ENCODE assay signal across 28 cellular contexts in the genomic region with DNA sequence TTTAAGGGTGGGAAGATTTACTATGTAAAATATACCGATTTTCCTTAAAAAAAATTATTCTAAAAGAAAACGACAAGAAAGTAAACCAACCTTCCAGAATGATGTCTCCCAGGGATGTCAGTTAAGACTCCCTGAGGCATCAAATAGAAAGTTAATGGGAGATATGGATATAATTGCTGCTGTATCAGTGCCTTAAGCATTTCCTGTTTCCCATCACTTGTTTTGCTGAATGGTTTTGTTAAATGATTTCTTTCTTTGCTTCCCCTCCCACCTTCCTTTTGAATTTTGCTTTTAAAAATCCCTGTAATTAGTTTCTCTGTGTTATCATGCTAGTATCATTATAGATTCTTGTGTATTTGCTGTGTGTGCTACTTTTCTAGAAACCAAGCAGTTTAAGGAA.
"Had no signal": no experiment of that assay in that cellular context is flagged by ENCODE, and none has a peak within 500 bp of the region (broad histone marks: within the 10 kb centered on the region; RNA-seq: fewer than 3 reads in every experiment).

No MANE protein-coding gene starts in this region.

- ATAC-seq: activated CD4-positive, alpha-beta T cell treated with anti-CD3 and anti-CD28 coated beads for 36 hours; activated CD8-positive, alpha-beta memory T cell treated with anti-CD3 and anti-CD28 coated beads, Interleukin-2, amount 10 ng/mL, durations not matched to agents 7 days and 5 days; activated CD8-positive, alpha-beta T cell treated with anti-CD3 and anti-CD28 coated beads, Interleukin-2, amount 10 ng/mL, durations not matched to agents 7 days and 5 days; activated naive CD4-positive, alpha-beta T cell treated with anti-CD3 and anti-CD28 coated beads, Interleukin-2, amount 50 U/mL, for 72 hours; activated T-cell treated with anti-CD3 and anti-CD28 coated beads, Interleukin-2, amount 50 U/mL, for 72 hours had no signal

- H3K27me3 ChIP-seq: ascending aorta, breast epithelium, cardiac muscle cell, colonic mucosa, esophagus squamous epithelium had no signal

- DNase-seq: activated CD4-positive, alpha-beta memory T cell treated with anti-CD3 and anti-CD28 coated beads for 36 hours; activated CD4-positive, alpha-beta T cell treated with anti-CD3 and anti-CD28 coated beads for 36 hours; activated CD4-positive, alpha-beta T cell treated with anti-CD3 and anti-CD28 coated beads, Interleukin-2, amount 10 ng/mL, durations not matched to agents 24 days and 14 days; activated CD4-positive, CD25-positive, alpha-beta regulatory T cell; activated CD4-positive, CD25-positive, alpha-beta regulatory T cell treated with anti-CD3 and anti-CD28 coated beads, Interleukin-2, amount 50 U/mL, for 72 hours; activated CD8-positive, alpha-beta memory T cell treated with anti-CD3 and anti-CD28 coated beads, Interleukin-2, amount 10 ng/mL, durations not matched to agents 7 days and 5 days; activated CD8-positive, alpha-beta memory T cell treated with anti-CD3 and anti-CD28 coated beads, Interleukin-2, amount 50 U/mL, for 4 hours; activated CD8-positive, alpha-beta T cell treated with anti-CD3 and anti-CD28 coated beads, Interleukin-2, amount 10 ng/mL, durations not matched to agents 7 days and 5 days; activated gamma-delta T cell; activated naive CD4-positive, alpha-beta T cell; activated naive CD4-positive, alpha-beta T cell treated with anti-CD3 and anti-CD28 coated beads, Interleukin-2, amount 10 ng/mL, durations not matched to agents 7 days and 5 days; activated naive CD8-positive, alpha-beta T cell treated with anti-CD3 and anti-CD28 coated beads, Interleukin-2, amount 10 ng/mL, durations not matched to agents 7 days and 5 days; activated T-cell treated with anti-CD3 and anti-CD28 coated beads, Interleukin-2, amount 50 U/mL, for 1 hour; activated T-cell treated with anti-CD3 and anti-CD28 coated beads, Interleukin-2, amount 50 U/mL, for 72 hours; central memory CD4-positive, alpha-beta T cell; cerebellar nuclear complex; colonic mucosa; effector CD8-positive, alpha-beta T cell; esophagus squamous epithelium; head of caudate nucleus; hippocampal formation had no signal

- H3K36me3 ChIP-seq: ascending aorta, breast epithelium, cardiac muscle cell, colonic mucosa, esophagus squamous epithelium had no signal

- H3K9me3 ChIP-seq: ascending aorta, breast epithelium, colonic mucosa, esophagus squamous epithelium had no signal

- H3K9me3 Mint-ChIP-seq: activated CD4-positive, alpha-beta memory T cell treated with anti-CD3 and anti-CD28 coated beads for 36 hours; activated CD4-positive, alpha-beta T cell treated with anti-CD3 and anti-CD28 coated beads, Interleukin-2, amount 10 ng/mL, durations not matched to agents 24 days and 14 days; activated naive CD4-positive, alpha-beta T cell treated with anti-CD3 and anti-CD28 coated beads, Interleukin-2, amount 10 ng/mL, durations not matched to agents 7 days and 5 days; activated naive CD4-positive, alpha-beta T cell treated with anti-CD3 and anti-CD28 coated beads, Interleukin-2, amount 50 U/mL, for 72 hours; activated naive CD8-positive, alpha-beta T cell treated with anti-CD3 and anti-CD28 coated beads, Interleukin-2, amount 10 ng/mL, durations not matched to agents 7 days and 5 days; activated T-cell treated with anti-CD3 and anti-CD28 coated beads, Interleukin-2, amount 50 U/mL, for 72 hours; T-helper 2 cell treated with Interferon-gamma antibody and Interleukin-4, amounts not matched to agents 5 μg/mL and 100 μg/mL, for 36 hours had no signal

- H3K4me3 ChIP-seq: ascending aorta, breast epithelium, cardiac muscle cell, colonic mucosa, esophagus squamous epithelium had no signal

- H3K36me3 Mint-ChIP-seq: activated CD4-positive, alpha-beta memory T cell treated with anti-CD3 and anti-CD28 coated beads for 36 hours; activated CD8-positive, alpha-beta memory T cell treated with anti-CD3 and anti-CD28 coated beads, Interleukin-2, amount 10 ng/mL, durations not matched to agents 7 days and 5 days; activated naive CD4-positive, alpha-beta T cell treated with anti-CD3 and anti-CD28 coated beads, Interleukin-2, amount 10 ng/mL, durations not matched to agents 7 days and 5 days; activated naive CD4-positive, alpha-beta T cell treated with anti-CD3 and anti-CD28 coated beads, Interleukin-2, amount 50 U/mL, for 72 hours; activated naive CD8-positive, alpha-beta T cell treated with anti-CD3 and anti-CD28 coated beads, Interleukin-2, amount 10 ng/mL, durations not matched to agents 7 days and 5 days; brain had no signal

- H3K4me1 Mint-ChIP-seq: activated CD4-positive, alpha-beta T cell treated with anti-CD3 and anti-CD28 coated beads for 36 hours; activated CD4-positive, alpha-beta T cell treated with anti-CD3 and anti-CD28 coated beads, Interleukin-2, amount 10 ng/mL, durations not matched to agents 24 days and 14 days; activated CD8-positive, alpha-beta memory T cell treated with anti-CD3 and anti-CD28 coated beads, Interleukin-2, amount 10 ng/mL, durations not matched to agents 7 days and 5 days; activated naive CD4-positive, alpha-beta T cell treated with anti-CD3 and anti-CD28 coated beads, Interleukin-2, amount 10 ng/mL, durations not matched to agents 7 days and 5 days; activated naive CD8-positive, alpha-beta T cell treated with anti-CD3 and anti-CD28 coated beads, Interleukin-2, amount 10 ng/mL, durations not matched to agents 7 days and 5 days; brain had no signal

- H3K4me3 Mint-ChIP-seq: activated CD4-positive, alpha-beta memory T cell treated with anti-CD3 and anti-CD28 coated beads for 36 hours; activated CD4-positive, alpha-beta T cell treated with anti-CD3 and anti-CD28 coated beads for 36 hours; activated CD4-positive, alpha-beta T cell treated with anti-CD3 and anti-CD28 coated beads, Interleukin-2, amount 10 ng/mL, durations not matched to agents 24 days and 14 days; activated CD8-positive, alpha-beta memory T cell treated with anti-CD3 and anti-CD28 coated beads, Interleukin-2, amount 10 ng/mL, durations not matched to agents 7 days and 5 days; activated CD8-positive, alpha-beta T cell treated with anti-CD3 and anti-CD28 coated beads, Interleukin-2, amount 10 ng/mL, durations not matched to agents 7 days and 5 days; activated naive CD4-positive, alpha-beta T cell treated with anti-CD3 and anti-CD28 coated beads, Interleukin-2, amount 10 ng/mL, durations not matched to agents 7 days and 5 days; activated naive CD8-positive, alpha-beta T cell treated with anti-CD3 and anti-CD28 coated beads, Interleukin-2, amount 10 ng/mL, durations not matched to agents 7 days and 5 days; activated T-cell treated with anti-CD3 and anti-CD28 coated beads, Interleukin-2, amount 50 U/mL, for 72 hours; brain; T-helper 2 cell treated with Interferon-gamma antibody and Interleukin-4, amounts not matched to agents 5 μg/mL and 100 μg/mL, for 36 hours had no signal

- H3K4me1 ChIP-seq: ascending aorta, breast epithelium, colonic mucosa, esophagus squamous epithelium had no signal

- H3K27ac ChIP-seq: ascending aorta, breast epithelium, cardiac muscle cell, colonic mucosa, epithelial cell of prostate, esophagus squamous epithelium had no signal

- H3K27me3 Mint-ChIP-seq: activated CD4-positive, alpha-beta T cell treated with anti-CD3 and anti-CD28 coated beads, Interleukin-2, amount 10 ng/mL, durations not matched to agents 24 days and 14 days; activated CD8-positive, alpha-beta memory T cell treated with anti-CD3 and anti-CD28 coated beads, Interleukin-2, amount 10 ng/mL, durations not matched to agents 7 days and 5 days; activated naive CD4-positive, alpha-beta T cell treated with anti-CD3 and anti-CD28 coated beads, Interleukin-2, amount 10 ng/mL, durations not matched to agents 7 days and 5 days; activated naive CD8-positive, alpha-beta T cell treated with anti-CD3 and anti-CD28 coated beads, Interleukin-2, amount 10 ng/mL, durations not matched to agents 7 days and 5 days; brain had no signal
